In the genomic region with DNA sequence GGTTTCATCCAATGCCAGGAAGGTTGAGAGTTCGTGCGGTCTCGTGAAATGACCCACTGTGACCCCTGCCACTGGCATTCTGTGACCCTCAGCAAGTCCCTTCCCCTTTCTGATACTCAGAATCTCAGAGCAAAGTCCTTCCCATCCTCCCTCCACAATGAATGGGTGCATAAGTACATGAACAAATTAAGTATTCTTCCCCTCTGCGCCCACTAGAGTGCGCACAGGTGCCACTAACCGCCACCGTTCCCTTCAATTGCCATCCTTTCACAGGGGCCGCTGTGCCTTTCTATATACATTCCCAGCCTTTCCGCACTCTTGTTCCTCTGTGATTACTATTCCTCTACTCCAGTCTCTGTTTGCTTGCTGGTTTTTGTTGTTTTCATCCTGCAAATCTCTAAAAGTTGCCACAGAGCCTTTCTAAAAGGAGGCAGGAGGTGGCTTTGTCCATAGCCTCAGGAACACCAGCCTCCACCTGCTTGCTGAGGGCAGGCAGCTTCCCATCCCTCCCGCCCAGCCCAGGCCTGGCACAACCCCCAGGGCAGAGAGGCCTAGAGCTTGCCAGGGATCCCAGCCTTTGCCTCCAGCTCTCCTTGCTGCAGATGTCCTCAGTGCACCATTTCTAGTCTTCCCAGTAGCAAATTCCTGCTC, we compare ENCODE assay signal across 9 cellular contexts. TPM values are rescaled to one million over a fixed set of nuclear protein-coding genes. Genes with fewer than 3 reads are reported as not detected.
DNase-seq lines count a peak whose midpoint lies in the region; ATAC-seq and TF ChIP-seq lines count a peak whose summit lies in the region.
"Had no signal": no experiment of that assay in that cellular context is flagged by ENCODE, and none has a peak within 500 bp of the region (broad histone marks: within the 10 kb centered on the region; RNA-seq: fewer than 3 reads in every experiment).

No MANE protein-coding gene starts in this region.

- peak; percentile 91 for ATAC-seq in activated naive CD8-positive, alpha-beta T cell treated with anti-CD3 and anti-CD28 coated beads, Interleukin-2, amount 10 ng/mL, durations not matched to agents 7 days and 5 days (ENCODE audit: low read depth)
- ATAC-seq in psoas muscle, result peak; percentile 84 to 95 (median 90)
- ATAC-seq in GM19397 (IDR thresholded peaks at IDR 0.05; ENCODE audit: unreplicated experiment), result no peak

- no peaks in the 10 kb centered on the region for H3K9me3 Mint-ChIP-seq in activated naive CD8-positive, alpha-beta T cell treated with anti-CD3 and anti-CD28 coated beads, Interleukin-2, amount 10 ng/mL, durations not matched to agents 7 days and 5 days

- H3K4me1 Mint-ChIP-seq in activated naive CD8-positive, alpha-beta T cell treated with anti-CD3 and anti-CD28 coated beads, Interleukin-2, amount 10 ng/mL, durations not matched to agents 7 days and 5 days, result peaks cover 6% of the 10 kb centered on the region

- H3K27me3 Mint-ChIP-seq in activated naive CD8-positive, alpha-beta T cell treated with anti-CD3 and anti-CD28 coated beads, Interleukin-2, amount 10 ng/mL, durations not matched to agents 7 days and 5 days, result peaks cover 2% of the 10 kb centered on the region

- H3K9me3 ChIP-seq in psoas muscle, result no peaks in the 10 kb centered on the region
- H3K9me3 ChIP-seq: BLaER1 had no signal

- TF ChIP-seq CTCF in psoas muscle (IDR thresholded peaks at IDR 0.05), result peak; percentile 83

- 5 to 10% (median 8%) methylated on average over 10 of the region's 10 CpGs for WGBS in psoas muscle, 3 donors

- H3K4me1 ChIP-seq in psoas muscle, result peaks cover 5% of the 10 kb centered on the region

- intact Hi-C loops in cardiac septum (cut with DNase I) (loop anchor here (5.0 kb wide), 1 partner anchor 122 kb away; no protein-coding TSS in a partner anchor), psoas muscle (cut with DNase I) (loop anchor here (1.0 to 5.0 kb wide), 2 partner anchors 127 to 129 kb away; no protein-coding TSS in a partner anchor)

- no peak overlapping the region for H3K27ac ChIP-seq in psoas muscle
- H3K27ac ChIP-seq: BLaER1 had no signal

- H3K27ac Mint-ChIP-seq in activated naive CD8-positive, alpha-beta T cell treated with anti-CD3 and anti-CD28 coated beads, Interleukin-2, amount 10 ng/mL, durations not matched to agents 7 days and 5 days, result no peak overlapping the region

- H3K27me3 ChIP-seq in psoas muscle (ENCODE audit: insufficient read depth in 3 of 3, low read length in 2 of 3), result no peaks in the 10 kb centered on the region
- H3K27me3 ChIP-seq: BLaER1 had no signal

- POLR2A ChIA-PET in activated naive CD8-positive, alpha-beta T cell treated with anti-CD3 and anti-CD28 coated beads, Interleukin-2, amount 10 ng/mL, durations not matched to agents 7 days and 5 days (lab: Charles Lee), result interaction anchor here (0.6 kb wide), 2 partner anchors 8 to 158 kb away, joined by 3 read pairs; a partner anchor contains a TSS

- no peaks in the 10 kb centered on the region for H3K36me3 ChIP-seq in psoas muscle (ENCODE audit: insufficient read depth in 1 of 2, low read depth in 1 of 2)
- H3K36me3 ChIP-seq: BLaER1 had no signal

- H3K4me3 ChIP-seq in psoas muscle, result no peak overlapping the region
- H3K4me3 ChIP-seq: BLaER1 had no signal

- no peak overlapping the region for H3K4me3 Mint-ChIP-seq in activated naive CD8-positive, alpha-beta T cell treated with anti-CD3 and anti-CD28 coated beads, Interleukin-2, amount 10 ng/mL, durations not matched to agents 7 days and 5 days

- DNase-seq in NCI-H2107 treated with DMSO at 0.1 percent for 48 hours (lab: John Stamatoyannopoulos, UW; ENCODE audit: unreplicated experiment), result peak; percentile 75
- DNase-seq in NCI-H2107 (lab: John Stamatoyannopoulos, UW), result no peak
- peak; percentile 51 for DNase-seq in NCI-H1092 (lab: John Stamatoyannopoulos, UW)
- DNase-seq in SKM-1 (lab: John Stamatoyannopoulos, UW; ENCODE audit: unreplicated experiment), result peak; percentile 88
- DNase-seq in activated naive CD8-positive, alpha-beta T cell treated with anti-CD3 and anti-CD28 coated beads, Interleukin-2, amount 10 ng/mL, durations not matched to agents 7 days and 5 days, result peak; percentile 67
- DNase-seq in cardiac septum (ENCODE audit: low spot score), result peak; percentile 82
- peak; percentile 67 to 76 for DNase-seq in psoas muscle

- no peaks in the 10 kb centered on the region for H3K36me3 Mint-ChIP-seq in activated naive CD8-positive, alpha-beta T cell treated with anti-CD3 and anti-CD28 coated beads, Interleukin-2, amount 10 ng/mL, durations not matched to agents 7 days and 5 days

RNA-seq across cellular contexts. Expression of a gene that starts 6.7 kb away (rescaled TPM):
- 10 to 100 TPM; 61.2 to 63.7 TPM for total RNA-seq in activated naive CD8-positive, alpha-beta T cell treated with anti-CD3 and anti-CD28 coated beads, Interleukin-2, amount 10 ng/mL, durations not matched to agents 7 days and 5 days
- total RNA-seq in cardiac septum (28.0 TPM), psoas muscle (10 to 100 TPM; 26.8 to 35.3 (median 31.1) TPM)
- 10 to 100 TPM; 17.5 to 32.4 (median 30.6) TPM for polyA plus RNA-seq in psoas muscle

RNA-seq across cellular contexts. Expression of a gene that starts 43.3 kb away (rescaled TPM):
- total RNA-seq in activated naive CD8-positive, alpha-beta T cell treated with anti-CD3 and anti-CD28 coated beads, Interleukin-2, amount 10 ng/mL, durations not matched to agents 7 days and 5 days, result not detected
- total RNA-seq in cardiac septum (not detected), psoas muscle (not detected)
- not detected for polyA plus RNA-seq in psoas muscle
